ENCODE assay signal across 27 cellular contexts in genomic region chr10:124569623-124570470, GRCh38.
DNase-seq lines count a peak whose midpoint lies in the region; ATAC-seq, FAIRE-seq and TF ChIP-seq lines count a peak whose summit lies in the region.
"Had no signal": no experiment of that assay in that cellular context is flagged by ENCODE, and none has a peak within 500 bp of the region (broad histone marks: within the 10 kb centered on the region; RNA-seq: fewer than 3 reads in every experiment).

No MANE protein-coding gene starts in this region.

- POLR2A ChIA-PET in K562 (lab: Yijun Ruan, JAX): interaction anchor here (0.7 kb wide), 2 partner anchors 20 to 173 kb away, joined by 3 read pairs; no protein-coding TSS in a partner anchor

- H3K9ac ChIP-seq in BLaER1 (no peak overlapping the region), K562 (ENCODE audit: insufficient read depth in 1 of 2, low read depth in 2 of 2, low read length in 2 of 2) (no peak overlapping the region)

- H3K27ac ChIP-seq in BLaER1: no peak overlapping the region
- H3K27ac ChIP-seq in K562 (ENCODE audit: extremely low read depth, low read depth, low read length): no peak overlapping the region
- H3K27ac ChIP-seq: PC-9, thoracic aorta, VCaP had no signal

- H3K9me3 ChIP-seq in BLaER1 (no peaks in the 10 kb centered on the region), K562 (replicated peaks; ENCODE audit: control insufficient read depth, insufficient read depth, low read depth, low read length) (no peaks in the 10 kb centered on the region)
- H3K9me3 ChIP-seq: BE2C, thoracic aorta had no signal

- TF ChIP-seq CTCF in K562 (IDR thresholded peaks at IDR 0.05 in 2 of 3, conservative IDR thresholded peaks at IDR 0.05 in 1 of 3; ENCODE audit: insufficient read depth in 2 of 3, low read depth in 1 of 3, low read length in 3 of 3): no peak

- H4K20me1 ChIP-seq in BLaER1: no peaks in the 10 kb centered on the region
- no peaks in the 10 kb centered on the region; the same call in 1 of the 2 replicates for H4K20me1 ChIP-seq in K562 (replicated peaks; ENCODE audit: control insufficient read depth, insufficient read depth, low read length)

- in situ Hi-C loops in K562 (cut with MboI): no loop called here

- no peaks in the 10 kb centered on the region for H3K79me2 ChIP-seq in K562 (ENCODE audit: control insufficient read depth, insufficient read depth, low read length)

- no peak for ATAC-seq in K562
- ATAC-seq in HG03469 (IDR thresholded peaks at IDR 0.05; ENCODE audit: unreplicated experiment): no peak
- ATAC-seq: activated CD8-positive, alpha-beta memory T cell treated with anti-CD3 and anti-CD28 coated beads, Interleukin-2, amount 10 ng/mL, durations not matched to agents 7 days and 5 days; right cardiac atrium; stimulated activated naive CD8-positive, alpha-beta T cell treated with anti-CD3 and anti-CD28 coated beads, Interleukin-15, Interleukin-2, amounts not matched to agents 100 U/mL and 50 U/mL, for 24 hours had no signal

- no peak for TF ChIP-seq RAD21 in K562 (CRISPR knock-in tag; conservative IDR thresholded peaks at IDR 0.05 in 1 of 2, IDR thresholded peaks at IDR 0.05 in 1 of 2)

- H3K4me3 ChIP-seq in BLaER1 (no peak overlapping the region), K562 (no peak overlapping the region)
- H3K4me3 ChIP-seq: PC-9, thoracic aorta had no signal

- no peak for TF ChIP-seq POLR2A in K562 (conservative IDR thresholded peaks at IDR 0.05)

- H3K4me2 ChIP-seq in BLaER1: peak overlapping the region; percentile 68
- H3K4me2 ChIP-seq in K562 (ENCODE audit: insufficient read depth, low read length): no peak overlapping the region
- H3K4me2 ChIP-seq: PC-9 had no signal

- no peak overlapping the region for H2AFZ ChIP-seq in K562 (ENCODE audit: low read depth, low read length)
- H2AFZ ChIP-seq: PC-9 had no signal

- BruUV-seq in K562 (replicated peaks; lab: Mats Ljungman, UMichigan): no TSS peak

- CTCF ChIA-PET in K562 (lab: Yijun Ruan, JAX; ENCODE audit: low intra/inter-chr PET ratio): no interaction called here

- H3K36me3 ChIP-seq in BLaER1: no peaks in the 10 kb centered on the region
- H3K36me3 ChIP-seq in K562 (ENCODE audit: control insufficient read depth, insufficient read depth, low read length): no peaks in the 10 kb centered on the region
- H3K36me3 ChIP-seq: BE2C, thoracic aorta had no signal

- peaks cover 51% of the 10 kb centered on the region for H3K4me1 ChIP-seq in BLaER1
- peaks cover 0 to 24% of the 10 kb centered on the region in 2 experiments; a peak in 4 of 5 replicates for H3K4me1 ChIP-seq in K562 (replicated peaks in 1 of 2; ENCODE audit: control insufficient read depth in 2 of 2, insufficient read depth in 2 of 2, low read length in 2 of 2)
- H3K4me1 ChIP-seq: BE2C had no signal

- FAIRE-seq in K562 (lab: Jason Lieb, UNC): no peak
- FAIRE-seq: islet of Langerhans had no signal

- H3K9me1 ChIP-seq in K562 (ENCODE audit: control insufficient read depth, insufficient read depth, low read length): no peaks in the 10 kb centered on the region

- intact Hi-C loops in K562 (cut with micrococcal nuclease): loop anchor here (5.0 kb wide), 1 partner anchor 102 kb away; no protein-coding TSS in a partner anchor
- intact Hi-C loops in posterior vena cava (cut with DNase I): no loop called here

- no peak for TF ChIP-seq EP300 in K562 (IDR thresholded peaks at IDR 0.05; ENCODE audit: low read length)

- 13% methylated on average over 8 of the region's 11 CpGs for WGBS in K562 (ENCODE audit: insufficient coverage, low coverage, missing lambda C conversion rate)

- peaks cover 3% of the 10 kb centered on the region; the same call in 1 of the 2 replicates for H3K27me3 ChIP-seq in BLaER1
- peaks cover 2 to 15% of the 10 kb centered on the region in 2 experiments; a peak in 3 of 5 replicates for H3K27me3 ChIP-seq in K562 (ENCODE audit: control insufficient read depth in 2 of 2, insufficient read depth in 2 of 2, low read length in 2 of 2)
- H3K27me3 ChIP-seq: BE2C had no signal

- peak; percentile 57 for DNase-seq in NAMALWA (ENCODE audit: low spot score)
- DNase-seq in K562 (ENCODE audit: extremely low read depth in 1 of 4, low spot score in 3 of 4): no peak
- peak; percentile 15 for DNase-seq in posterior vena cava (ENCODE audit: low spot score)
- no peak for DNase-seq in NCI-H69 (lab: John Stamatoyannopoulos, UW)
- DNase-seq in activated CD4-positive, alpha-beta T cell treated with anti-CD3 and anti-CD28 coated beads for 48 hours: no peak
- no peak for DNase-seq in RPMI8226
- DNase-seq: activated CD8-positive, alpha-beta memory T cell treated with anti-CD3 and anti-CD28 coated beads, Interleukin-2, amount 10 ng/mL, durations not matched to agents 7 days and 5 days; activated naive CD4-positive, alpha-beta T cell; activated T-cell treated with anti-CD3 and anti-CD28 coated beads, Interleukin-2, amount 50 U/mL, for 48 hours; cerebellar nuclear complex; IMR-90; NCI-H1417; NCI-H2081 treated with DMSO at 0.1 percent for 48 hours; NCI-H82; nephron progenitor cell; PC-9; SHP77 treated with DMSO at 0.1 percent for 48 hours; stimulated activated naive CD8-positive, alpha-beta T cell treated with anti-CD3 and anti-CD28 coated beads, Interleukin-15, Interleukin-2, amounts not matched to agents 100 U/mL and 50 U/mL, for 24 hours; SW 1271; T-helper 9 cell had no signal

TF ChIP-seq in K562, 482 proteins besides CTCF, POLR2A, EP300 and RAD21:
- TF ChIP-seq ZBTB9 (CRISPR knock-in tag; IDR thresholded peaks at IDR 0.05) (no peak), SPI1 (IDR thresholded peaks at IDR 0.05; ENCODE audit: borderline replicate concordance, low read depth, low read length) (peak; percentile 97), TCF7L2 (IDR thresholded peaks at IDR 0.05; ENCODE audit: low read depth, low read length) (no peak), TSC22D4 (tag; IDR thresholded peaks at IDR 0.05) (no peak), ZNF175 (CRISPR knock-in tag; IDR thresholded peaks at IDR 0.05; ENCODE audit: low read depth) (no peak), DACH1 (IDR thresholded peaks at IDR 0.05; ENCODE audit: partially characterized antibody) (no peak)

Comparison
In these comparisons a context has a peak if more than half of its experiments do, and no peak if none do; other contexts are left out.
1. DNase-seq: peak in NAMALWA (single experiment) and posterior vena cava (single experiment); none in K562 (0 of 4), NCI-H69 (single experiment), activated CD4-positive, alpha-beta T cell treated with anti-CD3 and anti-CD28 coated beads for 48 hours (single experiment) and RPMI8226 (single experiment).